Comparison of ENCODE assay signal across 8 cellular contexts in genomic region chr4:88737304-88738015, GRCh38. TPM values are rescaled to one million over a fixed set of nuclear protein-coding genes. Genes with fewer than 3 reads are reported as not detected.
DNase-seq lines count a peak whose midpoint lies in the region; ATAC-seq and TF ChIP-seq lines count a peak whose summit lies in the region.

No MANE protein-coding gene starts in this region.

- no peak for DNase-seq in left ventricle myocardium inferior
- DNase-seq in right atrium auricular region (ENCODE audit: low spot score) = no peak
- DNase-seq in mucosa of descending colon = peak in 1 of 3 donors; percentile 27
- no peak for DNase-seq in cortex of kidney (lab: John Stamatoyannopoulos, UW)
- no peak for DNase-seq in UCSD-AML1 (lab: John Stamatoyannopoulos, UW; ENCODE audit: unreplicated experiment)
- no peak for DNase-seq in NAMALWA (ENCODE audit: low spot score)

- intact Hi-C loops in left ventricle myocardium inferior (cut with micrococcal nuclease) = no loop called here
- intact Hi-C loops in mucosa of descending colon (cut with DNase I, micrococcal nuclease) = no loop called here

- H3K4me3 ChIP-seq in left ventricle myocardium inferior = no peak overlapping the region
- H3K4me3 ChIP-seq in right atrium auricular region = no peak overlapping the region
- H3K4me3 ChIP-seq in mucosa of descending colon = no peak overlapping the region

- peaks cover 22% of the 10 kb centered on the region for H3K4me1 Mint-ChIP-seq in activated T-helper 17 cell treated with anti-CD3 and anti-CD28 coated beads, Interleukin-2, amount 50 U/mL, for 72 hours

- no peak overlapping the region for H3K27ac Mint-ChIP-seq in activated T-helper 17 cell treated with anti-CD3 and anti-CD28 coated beads, Interleukin-2, amount 50 U/mL, for 72 hours

- H3K9me3 ChIP-seq in left ventricle myocardium inferior (replicated peaks) = no peaks in the 10 kb centered on the region
- H3K9me3 ChIP-seq in right atrium auricular region = no peaks in the 10 kb centered on the region
- no peaks in the 10 kb centered on the region for H3K9me3 ChIP-seq in mucosa of descending colon

- H3K4me1 ChIP-seq in left ventricle myocardium inferior = peaks cover 31% of the 10 kb centered on the region
- H3K4me1 ChIP-seq in right atrium auricular region = peaks cover 0 to 32% of the 10 kb centered on the region in 2 donors
- H3K4me1 ChIP-seq in mucosa of descending colon (ENCODE audit: low read depth) = no peaks in the 10 kb centered on the region

- H3K27me3 Mint-ChIP-seq in activated T-helper 17 cell treated with anti-CD3 and anti-CD28 coated beads, Interleukin-2, amount 50 U/mL, for 72 hours = no peaks in the 10 kb centered on the region

- ATAC-seq in HG03175 (IDR thresholded peaks at IDR 0.05; ENCODE audit: unreplicated experiment) (peak; percentile 92), mucosa of descending colon (peak; percentile 86)
- peak; percentile 25 for ATAC-seq in activated T-helper 17 cell treated with anti-CD3 and anti-CD28 coated beads, Interleukin-2, amount 50 U/mL, for 72 hours (replicated peaks)

- peak overlapping the region; percentile 44 for H3K27ac ChIP-seq in left ventricle myocardium inferior (replicated peaks)
- no peak overlapping the region for H3K27ac ChIP-seq in right atrium auricular region

- H3K27me3 ChIP-seq in left ventricle myocardium inferior (ENCODE audit: low read depth) (no peaks in the 10 kb centered on the region), right atrium auricular region (no peaks in the 10 kb centered on the region)

- H3K36me3 ChIP-seq in left ventricle myocardium inferior (peaks cover 34% of the 10 kb centered on the region), right atrium auricular region (peaks cover 21% of the 10 kb centered on the region), mucosa of descending colon (ENCODE audit: low read depth) (no peaks in the 10 kb centered on the region)

- TF ChIP-seq CTCF in left ventricle myocardium inferior (IDR thresholded peaks at IDR 0.05; ENCODE audit: borderline replicate concordance) = no peak
- no peak for TF ChIP-seq CTCF in right atrium auricular region (IDR thresholded peaks at IDR 0.05)
- TF ChIP-seq CTCF in mucosa of descending colon (IDR thresholded peaks at IDR 0.05) = no peak

- no peaks in the 10 kb centered on the region for H3K9me3 Mint-ChIP-seq in activated T-helper 17 cell treated with anti-CD3 and anti-CD28 coated beads, Interleukin-2, amount 50 U/mL, for 72 hours

- H3K36me3 Mint-ChIP-seq in activated T-helper 17 cell treated with anti-CD3 and anti-CD28 coated beads, Interleukin-2, amount 50 U/mL, for 72 hours (ENCODE audit: low read depth) = peaks cover 82% of the 10 kb centered on the region

- H3K4me3 Mint-ChIP-seq in activated T-helper 17 cell treated with anti-CD3 and anti-CD28 coated beads, Interleukin-2, amount 50 U/mL, for 72 hours = peak overlapping the region; percentile 29

RNA-seq across cellular contexts. Expression of gene NAP1L5, which starts 39.8 kb away (rescaled TPM):
- total RNA-seq in left ventricle myocardium inferior (3.5 TPM), right atrium auricular region (1 to 10 TPM; 5.2 to 6.6 TPM), mucosa of descending colon (1 to 10 TPM; 1.1 to 5.8 (median 1.7) TPM)
- 1 to 10 TPM; 2.0 to 4.1 TPM for total RNA-seq in activated T-helper 17 cell treated with anti-CD3 and anti-CD28 coated beads, Interleukin-2, amount 50 U/mL, for 72 hours

Comparison
In these comparisons a context has a peak if more than half of its experiments do, and no peak if none do; other contexts are left out.
1. ATAC-seq: peak in every context shown above with its lines; median percentile 92 in HG03175; 86 in mucosa of descending colon; 25 in activated T-helper 17 cell treated with anti-CD3 and anti-CD28 coated beads, Interleukin-2, amount 50 U/mL, for 72 hours.